In genomic region chr20:24576447-24576846, GRCh38 we compare ENCODE assay signal across 5 cellular contexts.
"Had no signal": no experiment of that assay in that cellular context is flagged by ENCODE, and none has a peak within 500 bp of the region (broad histone marks: within the 10 kb centered on the region; RNA-seq: fewer than 3 reads in every experiment).

No MANE protein-coding gene starts in this region.

- H3K27ac Mint-ChIP-seq: GM23338, H9 had no signal

- H3K4me1 Mint-ChIP-seq: GM23338 had no signal

- DNase-seq: H9, HCEC 1CT, IMR-90 had no signal

- H3K4me3 Mint-ChIP-seq: GM23338, H9 had no signal

- H3K4me3 ChIP-seq: GM23338, K562 had no signal

- H3K9me3 Mint-ChIP-seq: GM23338, H9 had no signal
